13 cellular contexts compared by ENCODE assay signal in the genomic region with DNA sequence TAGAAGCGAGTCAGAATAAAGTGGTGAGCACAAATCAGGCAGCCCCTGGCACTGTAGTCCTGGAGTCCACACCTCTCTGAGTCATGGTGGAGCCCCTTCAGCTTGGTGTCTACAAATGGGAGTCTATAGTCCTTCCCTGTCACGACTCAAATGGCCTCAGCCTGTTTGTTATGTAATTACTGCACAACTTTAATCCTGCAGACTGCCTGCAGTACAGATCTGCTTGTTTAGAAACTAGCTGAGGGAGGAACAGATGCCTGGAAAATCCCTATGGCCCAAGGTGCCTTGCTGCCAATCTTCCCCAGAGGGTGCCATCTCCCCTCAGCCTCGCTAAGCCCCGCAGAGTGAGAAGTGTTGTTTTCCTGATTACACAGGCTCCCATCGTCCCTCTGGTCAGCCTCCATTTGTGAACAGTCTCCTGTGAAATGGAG. TPM values are rescaled to one million over a fixed set of nuclear protein-coding genes. Genes with fewer than 3 reads are reported as not detected.
DNase-seq lines count a peak whose midpoint lies in the region; ATAC-seq and TF ChIP-seq lines count a peak whose summit lies in the region.
"Had no signal": no experiment of that assay in that cellular context is flagged by ENCODE, and none has a peak within 500 bp of the region (broad histone marks: within the 10 kb centered on the region; RNA-seq: fewer than 3 reads in every experiment).

No MANE protein-coding gene starts in this region.

- H3K4me3 Mint-ChIP-seq in chondrocyte (ENCODE audit: unreplicated experiment), result no peak overlapping the region
- no peak overlapping the region for H3K4me3 Mint-ChIP-seq in neural progenitor cell

- H3K36me3 Mint-ChIP-seq in chondrocyte (ENCODE audit: low read depth), result peaks cover 16% of the 10 kb centered on the region
- H3K36me3 Mint-ChIP-seq in neural progenitor cell, result peaks cover 10% of the 10 kb centered on the region

- TF ChIP-seq CTCF in chondrocyte (IDR thresholded peaks at IDR 0.05) (no peak), neural progenitor cell (IDR thresholded peaks at IDR 0.05) (no peak)

- peaks cover 6% of the 10 kb centered on the region for H3K9me3 Mint-ChIP-seq in chondrocyte (ENCODE audit: low read depth)
- no peaks in the 10 kb centered on the region for H3K9me3 Mint-ChIP-seq in neural progenitor cell

- no peaks in the 10 kb centered on the region for H3F3A ChIP-seq in neural progenitor cell (ENCODE audit: low read depth)

- no peaks in the 10 kb centered on the region for H3K9me3 ChIP-seq in neural progenitor cell (ENCODE audit: low read depth)
- H3K9me3 ChIP-seq: SJSA1 had no signal

- peak; percentile 29 for ATAC-seq in GM21381 (IDR thresholded peaks at IDR 0.05; ENCODE audit: unreplicated experiment)

- no peak overlapping the region for H3K27ac ChIP-seq in neural progenitor cell
- H3K27ac ChIP-seq: foreskin keratinocyte, SJSA1 had no signal

- H3K27me3 ChIP-seq in neural progenitor cell, result no peaks in the 10 kb centered on the region
- H3K27me3 ChIP-seq: foreskin keratinocyte, SJSA1 had no signal

- H3K27ac Mint-ChIP-seq in chondrocyte (ENCODE audit: unreplicated experiment) (peak overlapping the region; percentile 49), neural progenitor cell (no peak overlapping the region)

- no peak overlapping the region for H3K9ac ChIP-seq in neural progenitor cell

- no peak overlapping the region for H2AFZ ChIP-seq in neural progenitor cell (replicated peaks)

- no peaks in the 10 kb centered on the region for H3K36me3 ChIP-seq in neural progenitor cell
- H3K36me3 ChIP-seq: SJSA1 had no signal

- no peaks in the 10 kb centered on the region for H3K4me1 ChIP-seq in neural progenitor cell
- H3K4me1 ChIP-seq: foreskin keratinocyte had no signal

- DNase-seq in NCI-H2171 (lab: John Stamatoyannopoulos, UW) (peak; percentile 5), chondrocyte (ENCODE audit: low spot score) (no peak), neural progenitor cell (ENCODE audit: low spot score) (peak; percentile 25), T-helper 9 cell (no peak), H4 (ENCODE audit: low spot score) (no peak), NCI-H526 (lab: John Stamatoyannopoulos, UW) (no peak), DMS79 treated with DMSO at 0.1 percent for 48 hours (lab: John Stamatoyannopoulos, UW) (no peak)

- H4K20me1 ChIP-seq in neural progenitor cell (ENCODE audit: low read depth), result no peaks in the 10 kb centered on the region

- no peak overlapping the region for H3K4me2 ChIP-seq in neural progenitor cell

- H3K4me1 Mint-ChIP-seq in chondrocyte (ENCODE audit: low read depth) (peaks cover 7% of the 10 kb centered on the region), neural progenitor cell (peaks cover 3% of the 10 kb centered on the region)

- H3K4me3 ChIP-seq in neural progenitor cell, result no peak overlapping the region
- H3K4me3 ChIP-seq: SJSA1 had no signal

- H3K79me2 ChIP-seq in neural progenitor cell (ENCODE audit: low read depth), result no peaks in the 10 kb centered on the region

- H3K27me3 Mint-ChIP-seq in chondrocyte (ENCODE audit: low read depth) (no peaks in the 10 kb centered on the region), neural progenitor cell (ENCODE audit: insufficient read depth, low read depth) (no peaks in the 10 kb centered on the region)

RNA-seq across cellular contexts. Expression of gene CXCR6, which starts 3.9 kb away (rescaled TPM):
- total RNA-seq in chondrocyte (not detected in 3 replicates), neural progenitor cell (ENCODE audit: low replicate concordance) (not detected in 2 replicates)
- not detected in 2 replicates for total RNA-seq in H4 (2014; rRNA removed; shearing (Covaris generic))
- total RNA-seq: foreskin keratinocyte, H7, mammary epithelial cell, SJSA1, skeletal muscle tissue had no signal

RNA-seq across cellular contexts. Expression of gene CCR9, which starts 53.0 kb away (rescaled TPM):
- not detected in 3 replicates for total RNA-seq in chondrocyte
- total RNA-seq in neural progenitor cell (ENCODE audit: low replicate concordance), result not detected in 2 replicates
- not detected in 2 replicates for total RNA-seq in H4 (2014; rRNA removed; shearing (Covaris generic))
- total RNA-seq: foreskin keratinocyte, H7, mammary epithelial cell, SJSA1 had no signal

RNA-seq across cellular contexts. Expression of gene FYCO1, which starts 56.3 kb away (rescaled TPM):
- 28.1 to 32.3 TPM (median 31.6 TPM) in 3 replicates for total RNA-seq in chondrocyte
- 6.8 and 11.4 TPM in 2 replicates for total RNA-seq in neural progenitor cell (ENCODE audit: low replicate concordance)
- total RNA-seq in H4 (2014; rRNA removed; shearing (Covaris generic)), result 3.7 and 4.3 TPM in 2 replicates

Comparison
In these comparisons a context has a peak if more than half of its experiments do, and no peak if none do; other contexts are left out.
1. DNase-seq: peak in NCI-H2171 (single experiment) and neural progenitor cell (single experiment); none in chondrocyte (single experiment), T-helper 9 cell (single experiment), H4 (single experiment), NCI-H526 (0 of 2) and DMS79 treated with DMSO at 0.1 percent for 48 hours (single experiment).